Comparison of ENCODE assay signal across 13 cellular contexts in genomic region chr16:67339453-67339852, GRCh38. TPM values are rescaled to one million over a fixed set of nuclear protein-coding genes. Genes with fewer than 3 reads are reported as not detected.
DNase-seq lines count a peak whose midpoint lies in the region; ATAC-seq, FAIRE-seq and TF ChIP-seq lines count a peak whose summit lies in the region.
"Had no signal": no experiment of that assay in that cellular context is flagged by ENCODE, and none has a peak within 500 bp of the region (broad histone marks: within the 10 kb centered on the region; RNA-seq: fewer than 3 reads in every experiment).

No MANE protein-coding gene starts in this region.

- H3K27ac ChIP-seq in fibroblast of lung (ENCODE audit: insufficient read depth, low read length) (no peak overlapping the region), lower lobe of right lung (no peak overlapping the region), adrenal gland (no peak overlapping the region), sigmoid colon (no peak overlapping the region)

- H3K9me3 ChIP-seq in fibroblast of lung (ENCODE audit: control insufficient read depth, insufficient read depth, low read depth, low read length) = no peaks in the 10 kb centered on the region
- H3K9me3 ChIP-seq in lower lobe of right lung = no peaks in the 10 kb centered on the region
- no peaks in the 10 kb centered on the region for H3K9me3 ChIP-seq in adrenal gland (replicated peaks in 1 of 3)
- H3K9me3 ChIP-seq in sigmoid colon = no peaks in the 10 kb centered on the region

- intact Hi-C loops in lower lobe of right lung (cut with DNase I) = no loop called here
- intact Hi-C loops in adrenal gland (cut with DNase I) = no loop called here
- intact Hi-C loops in sigmoid colon (cut with DNase I) = no loop called here

- DNase-seq in AG09309 (ENCODE audit: low read depth) = no peak
- peak; percentile 37 for DNase-seq in RCC 7860 (ENCODE audit: low spot score)
- DNase-seq in fibroblast of lung (ENCODE audit: low read depth in 2 of 2) = peak; percentile 36 to 61
- no peak for DNase-seq in NAMALWA (ENCODE audit: low spot score)
- DNase-seq in lower lobe of right lung = no peak
- DNase-seq in adrenal gland = no peak
- no peak for DNase-seq in sigmoid colon
- DNase-seq: effector memory CD4-positive, alpha-beta T cell; NCI-H345 had no signal

- H3K4me2 ChIP-seq in fibroblast of lung (ENCODE audit: extremely low read depth, insufficient read depth, low read length) = no peak overlapping the region

- WGBS in adrenal gland, 4 donors = 35 to 43% (median 40%) methylated on average over 2 of the region's 2 CpGs
- 53 to 56% methylated on average over 2 of the region's 2 CpGs for WGBS in sigmoid colon, 2 donors

- no peak overlapping the region for H3K4me3 ChIP-seq in AG09309 (ENCODE audit: control insufficient read depth, low read depth, low read length)
- no peak overlapping the region for H3K4me3 ChIP-seq in fibroblast of lung (replicated peaks in 1 of 4; ENCODE audit: control extremely low read depth in 1 of 4, insufficient read depth in 1 of 4, low read depth in 3 of 4, low read length in 4 of 4)
- H3K4me3 ChIP-seq in lower lobe of right lung = no peak overlapping the region
- H3K4me3 ChIP-seq in adrenal gland = no peak overlapping the region
- H3K4me3 ChIP-seq in sigmoid colon = no peak overlapping the region

- TF ChIP-seq POLR2A in adrenal gland (IDR thresholded peaks at IDR 0.05) = no peak
- no peak for TF ChIP-seq POLR2A in sigmoid colon (IDR thresholded peaks at IDR 0.05)

- no peaks in the 10 kb centered on the region for H3K4me1 ChIP-seq in fibroblast of lung (ENCODE audit: control insufficient read depth, extremely low read depth, insufficient read depth, low read length)
- no peaks in the 10 kb centered on the region for H3K4me1 ChIP-seq in lower lobe of right lung
- H3K4me1 ChIP-seq in adrenal gland (replicated peaks in 1 of 2) = no peaks in the 10 kb centered on the region
- no peaks in the 10 kb centered on the region for H3K4me1 ChIP-seq in sigmoid colon

- no peak overlapping the region for H2AFZ ChIP-seq in fibroblast of lung (ENCODE audit: low read length)

- H3K9ac ChIP-seq in fibroblast of lung (ENCODE audit: insufficient read depth, low read length) = no peak overlapping the region

- H3K36me3 ChIP-seq in fibroblast of lung (ENCODE audit: control insufficient read depth, insufficient read depth, low read length) = no peaks in the 10 kb centered on the region
- H3K36me3 ChIP-seq in lower lobe of right lung = no peaks in the 10 kb centered on the region
- H3K36me3 ChIP-seq in adrenal gland (replicated peaks in 1 of 2) = no peaks in the 10 kb centered on the region
- no peaks in the 10 kb centered on the region for H3K36me3 ChIP-seq in sigmoid colon

- no peaks in the 10 kb centered on the region for H4K20me1 ChIP-seq in fibroblast of lung (ENCODE audit: control insufficient read depth, extremely low read depth, insufficient read depth, low read length)

- no peaks in the 10 kb centered on the region for H3K79me2 ChIP-seq in fibroblast of lung (ENCODE audit: control insufficient read depth, insufficient read depth, low read length)

- no peak for TF ChIP-seq EP300 in sigmoid colon (IDR thresholded peaks at IDR 0.05)

- FAIRE-seq in RCC 7860 (lab: Jason Lieb, UNC) = no peak
- FAIRE-seq: islet of Langerhans had no signal

- no peaks in the 10 kb centered on the region for H3K27me3 ChIP-seq in fibroblast of lung (ENCODE audit: control insufficient read depth, insufficient read depth, low read length)
- no peaks in the 10 kb centered on the region for H3K27me3 ChIP-seq in lower lobe of right lung (ENCODE audit: low read depth)
- H3K27me3 ChIP-seq in adrenal gland = no peaks in the 10 kb centered on the region
- no peaks in the 10 kb centered on the region for H3K27me3 ChIP-seq in sigmoid colon

- ATAC-seq in lower lobe of right lung = no peak

- TF ChIP-seq CTCF in AG09309 (IDR thresholded peaks at IDR 0.05; ENCODE audit: control insufficient read depth, insufficient read depth, low read depth, low read length, missing control alignments) (peak; percentile 30), GM12873 (IDR thresholded peaks at IDR 0.05; ENCODE audit: insufficient read depth, low read depth, low read length, missing control alignments) (peak; percentile 36), fibroblast of lung (conservative IDR thresholded peaks at IDR 0.05 in 1 of 2, IDR thresholded peaks at IDR 0.05 in 1 of 2; ENCODE audit: low read depth in 1 of 2, low read length in 2 of 2) (peak; percentile 39 to 43), lower lobe of right lung (IDR thresholded peaks at IDR 0.05) (no peak), adrenal gland (IDR thresholded peaks at IDR 0.05) (no peak), sigmoid colon (IDR thresholded peaks at IDR 0.05) (no peak)

RNA-seq across cellular contexts. Expression of gene LRRC36, which starts 12.8 kb away (rescaled TPM):
- 0.51 and 0.66 TPM in 2 replicates for total RNA-seq in fibroblast of lung
- polyA plus RNA-seq in fibroblast of lung = 0.06 and 0.38 TPM in 2 replicates
- 0.06 and 0.10 TPM in 2 replicates for polyA plus RNA-seq in fibroblast of lung (2012)
- polyA minus RNA-seq in fibroblast of lung (ENCODE audit: low replicate concordance) = 1.2 TPM in 1 of 2 replicates, not detected in the other
- total RNA-seq in lower lobe of right lung = 42.1 TPM
- under 1 TPM in 3 of 8 donors, not detected in 5; 0.15 to 0.83 (median 0.21) TPM for total RNA-seq in adrenal gland
- polyA plus RNA-seq in adrenal gland = 1 to 10 TPM in 1 of 3 donors, under 1 TPM in 2; 0.24 to 1.9 (median 0.61) TPM
- total RNA-seq in sigmoid colon = under 1 TPM in 1 of 4 donors, not detected in 3; 0.55 TPM
- polyA plus RNA-seq in sigmoid colon = under 1 TPM in 1 of 3 donors, not detected in 2; 0.74 TPM
- total RNA-seq: Daoy; T-helper 2 cell treated with Interferon-gamma antibody and Interleukin-4, amounts not matched to agents 100 ng/mL and 5 ng/mL, for 36 hours had no signal

RNA-seq across cellular contexts. Expression of gene KCTD19, which starts 12.9 kb away (rescaled TPM):
- total RNA-seq in fibroblast of lung = under 0.01 and 0.17 TPM in 2 replicates
- polyA plus RNA-seq in fibroblast of lung = 0.10 TPM in 1 of 2 replicates, not detected in the other
- 0.02 and 0.03 TPM in 2 replicates for polyA plus RNA-seq in fibroblast of lung (2012)
- not detected in 2 replicates for polyA minus RNA-seq in fibroblast of lung (ENCODE audit: low replicate concordance)
- total RNA-seq in lower lobe of right lung = 0.74 TPM
- total RNA-seq in adrenal gland = under 1 TPM in 1 of 8 donors, not detected in 7; 0.04 TPM
- polyA plus RNA-seq in adrenal gland = under 1 TPM; 0.07 to 0.80 (median 0.18) TPM
- total RNA-seq in sigmoid colon = under 1 TPM in 1 of 4 donors, not detected in 3; under 0.01 TPM
- polyA plus RNA-seq in sigmoid colon = under 1 TPM in 1 of 3 donors, not detected in 2; 0.04 TPM

RNA-seq across cellular contexts. Expression of gene TPPP3, which starts 53.8 kb away (rescaled TPM):
- total RNA-seq in fibroblast of lung (1.5 and 3.8 TPM in 2 replicates), lower lobe of right lung (123 TPM), adrenal gland (10 to 100 TPM in 1 of 8 donors, 1 to 10 TPM in 6, not detected in 1; 1.1 to 12.8 (median 4.3) TPM), sigmoid colon (10 to 100 TPM in 3 of 4 donors, 1 to 10 TPM in 1; 8.1 to 27.4 (median 16.9) TPM)
- polyA plus RNA-seq in fibroblast of lung (2.9 and 6.5 TPM in 2 replicates), adrenal gland (10 to 100 TPM in 2 of 3 donors, 1 to 10 TPM in 1; 9.4 to 22.7 (median 16.6) TPM), sigmoid colon (10 to 100 TPM in 1 of 3 donors, 1 to 10 TPM in 2; 2.4 to 13.6 (median 8.6) TPM)
- polyA plus RNA-seq in fibroblast of lung (2012) = 3.0 and 6.1 TPM in 2 replicates
- polyA minus RNA-seq in fibroblast of lung (ENCODE audit: low replicate concordance) = 1.1 TPM in 1 of 2 replicates, not detected in the other
- total RNA-seq: Daoy; T-helper 2 cell treated with Interferon-gamma antibody and Interleukin-4, amounts not matched to agents 100 ng/mL and 5 ng/mL, for 36 hours had no signal

Comparison
In these comparisons a context has a peak if more than half of its experiments do, and no peak if none do; other contexts are left out.
1. DNase-seq: peak in RCC 7860 (single experiment) and fibroblast of lung (2 of 2); none in AG09309 (single experiment), NAMALWA (single experiment), lower lobe of right lung (single experiment), adrenal gland (0 of 7) and sigmoid colon (single experiment).
2. CTCF ChIP-seq: peak in AG09309 (single experiment), GM12873 (single experiment) and fibroblast of lung (2 of 2); none in lower lobe of right lung (single experiment), adrenal gland (0 of 6) and sigmoid colon (0 of 4).
3. RNA of gene LRRC36, which starts 12.8 kb away (total RNA-seq): 42.1 TPM in lower lobe of right lung (single experiment); 0.51 to 0.66 TPM in fibroblast of lung, 0.55 TPM in sigmoid colon and 0.15 to 0.83 TPM in adrenal gland; every median in the first group is over 10 times any median in the second.